In the genomic region with DNA sequence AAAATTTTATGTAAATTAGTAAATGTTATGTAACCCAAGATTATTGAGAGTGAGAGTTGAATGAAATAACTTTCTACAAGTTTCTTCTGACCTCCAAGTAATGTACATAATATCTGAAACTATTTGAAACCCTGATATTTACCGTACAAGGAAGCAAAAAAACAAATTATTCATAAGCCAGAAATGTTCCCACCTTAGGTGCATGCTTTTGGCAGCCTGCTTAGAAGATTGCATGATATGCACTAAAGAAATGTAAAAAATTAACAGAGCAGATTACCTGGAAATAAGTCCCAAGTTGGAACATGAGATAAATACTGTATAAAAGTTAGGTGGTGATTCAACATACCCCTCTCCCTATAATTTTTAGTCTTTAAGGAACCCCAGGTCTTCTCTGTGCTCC, we compare ENCODE assay signal across 7 cellular contexts.
"Had no signal": no experiment of that assay in that cellular context is flagged by ENCODE, and none has a peak within 500 bp of the region (broad histone marks: within the 10 kb centered on the region; RNA-seq: fewer than 3 reads in every experiment).

No MANE protein-coding gene starts in this region.

- ATAC-seq: K562 had no signal

- FAIRE-seq: HTR-8/SVneo, K562 had no signal

- H3K4me3 ChIP-seq: K562 had no signal

- DNase-seq: GOT3, H7, HCEC 1CT, IMR-90, KG1 had no signal
